ENCODE assay signal across 8 cellular contexts in the genomic region with DNA sequence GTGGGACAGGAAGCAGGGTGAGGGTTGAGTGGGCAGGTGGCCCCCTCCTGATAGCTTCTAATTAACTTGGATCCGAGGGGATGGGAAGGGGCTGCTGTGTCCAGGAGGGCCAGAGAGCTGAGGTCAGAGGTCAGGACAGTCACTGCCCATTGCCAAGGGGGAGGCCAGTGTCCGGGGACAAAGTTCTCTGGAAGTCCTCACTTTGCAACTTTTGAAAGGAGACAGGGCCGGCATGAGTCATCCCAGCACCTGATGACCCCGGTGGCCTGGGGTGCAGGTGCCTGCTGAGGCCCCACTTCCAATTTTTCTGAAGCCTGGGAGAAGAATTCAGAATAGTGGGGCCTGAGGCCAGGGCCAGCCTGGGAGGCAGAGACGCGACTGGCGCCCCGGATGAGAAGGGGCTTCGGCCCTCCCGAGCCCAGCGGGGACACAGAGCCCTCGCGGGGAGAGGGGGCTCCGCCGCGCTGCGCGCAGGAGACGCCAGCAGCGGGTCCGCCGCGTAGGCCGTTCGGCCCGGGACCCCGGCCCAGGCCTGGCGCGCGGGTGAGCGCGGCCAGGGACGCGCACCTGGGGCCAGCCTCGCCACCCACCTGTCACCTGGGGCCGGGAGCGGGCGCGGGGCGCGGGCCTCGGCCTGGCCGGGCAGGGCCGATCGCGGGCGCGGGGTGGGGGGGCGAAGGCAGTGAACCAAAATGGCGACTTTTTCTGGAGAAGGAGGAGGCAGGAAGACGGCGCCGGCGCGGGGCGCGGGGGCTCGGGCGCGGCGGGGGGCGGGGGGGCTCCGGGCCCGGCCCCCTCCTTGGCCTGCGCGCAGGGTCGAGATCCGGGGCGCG. TPM values are rescaled to one million over a fixed set of nuclear protein-coding genes. Genes with fewer than 3 reads are reported as not detected.
DNase-seq lines count a peak whose midpoint lies in the region; ATAC-seq and TF ChIP-seq lines count a peak whose summit lies in the region.

No MANE protein-coding gene starts in this region.

- H3K9me3 Mint-ChIP-seq in central memory CD8-positive, alpha-beta T cell: no peaks in the 10 kb centered on the region

- no peak for TF ChIP-seq POLR2A in testis (IDR thresholded peaks at IDR 0.05)

- H4K20me1 ChIP-seq in PC-9 (ENCODE audit: insufficient read depth): peaks cover 5% of the 10 kb centered on the region; the same call in 1 of the 2 replicates

- H3K4me2 ChIP-seq in PC-9: peak overlapping the region; percentile 89

- H3K4me3 Mint-ChIP-seq in central memory CD8-positive, alpha-beta T cell: peak overlapping the region; percentile 83

- peaks cover 11% of the 10 kb centered on the region; the same call in 1 of the 2 replicates for H3K36me3 ChIP-seq in PC-9 (ENCODE audit: low read depth)
- H3K36me3 ChIP-seq in testis (ENCODE audit: low read depth, missing control alignments): no peaks in the 10 kb centered on the region

- peak; percentile 44 for ATAC-seq in central memory CD8-positive, alpha-beta T cell (replicated peaks; ENCODE audit: extremely low read depth, poor library complexity, severe bottlenecking)
- ATAC-seq in GM21390 (IDR thresholded peaks at IDR 0.05; ENCODE audit: unreplicated experiment) (no peak), HG02970 (IDR thresholded peaks at IDR 0.05; ENCODE audit: low FRiP score, unreplicated experiment) (no peak), HG02571 (IDR thresholded peaks at IDR 0.05; ENCODE audit: unreplicated experiment) (no peak)

- H3K27ac Mint-ChIP-seq in central memory CD8-positive, alpha-beta T cell (ENCODE audit: low read depth): peak overlapping the region; percentile 91

- CTCF ChIA-PET in PC-9 (lab: Charles Lee): interaction anchor here (0.5 kb wide), 1 partner anchor 54 kb away, joined by 4 read pairs; no protein-coding TSS in a partner anchor

- H3K27ac ChIP-seq in PC-9 (no peak overlapping the region), testis (peak overlapping the region in 1 of 2 donors; percentile 75)

- H3K9me2 ChIP-seq in PC-9 (ENCODE audit: insufficient read depth): no peaks in the 10 kb centered on the region

- H3K4me1 Mint-ChIP-seq in central memory CD8-positive, alpha-beta T cell: peaks cover 16% of the 10 kb centered on the region

- peaks cover 10% of the 10 kb centered on the region for H3K36me3 Mint-ChIP-seq in central memory CD8-positive, alpha-beta T cell (ENCODE audit: insufficient read depth)

- TSS peak; percentile 40 for BruUV-seq in PC-9 (replicated peaks; lab: Mats Ljungman, UMichigan)

- TF ChIP-seq CTCF in GM13976 (IDR thresholded peaks at IDR 0.05; ENCODE audit: borderline replicate concordance, control extremely low read depth, extremely low read depth, insufficient read depth, missing control alignments): no peak
- TF ChIP-seq CTCF in PC-9 (conservative IDR thresholded peaks at IDR 0.05): no peak
- no peak for TF ChIP-seq CTCF in testis (IDR thresholded peaks at IDR 0.05)

- no peaks in the 10 kb centered on the region for H3K27me3 Mint-ChIP-seq in central memory CD8-positive, alpha-beta T cell

- H3K9me3 ChIP-seq in PC-9 (ENCODE audit: insufficient read depth, low read depth) (no peaks in the 10 kb centered on the region), testis (no peaks in the 10 kb centered on the region)

- H3K4me1 ChIP-seq in PC-9 (replicated peaks; ENCODE audit: insufficient read depth) (peaks cover 11% of the 10 kb centered on the region), testis (peaks cover 12% of the 10 kb centered on the region)

- peaks cover 20% of the 10 kb centered on the region for H3K79me2 ChIP-seq in PC-9 (ENCODE audit: low read depth)

- H3K4me3 ChIP-seq in PC-9 (peak overlapping the region; percentile 64), testis (peak overlapping the region; percentile 54 to 69)

- intact Hi-C loops in PC-9 (cut with micrococcal nuclease; ENCODE audit: unreplicated experiment) (no loop called here), testis (cut with DNase I; ENCODE audit: low total_unique reads) (no loop called here)

- POLR2A ChIA-PET in PC-9 (lab: Charles Lee; ENCODE audit: unreplicated experiment): no interaction called here

- peaks cover 25% of the 10 kb centered on the region for H3F3A ChIP-seq in PC-9 (ENCODE audit: insufficient read depth, low read depth)

- in situ Hi-C loops in GM13976 (cut with MboI; ENCODE audit: low sequenced_read_pairs, unreplicated experiment): no loop called here

- 1 to 5% methylated on average over 4 to 47 of the region's 70 CpGs for WGBS in testis, 2 donors

- H3K27me3 ChIP-seq in PC-9 (ENCODE audit: insufficient read depth, low read depth) (no peaks in the 10 kb centered on the region), testis (no peaks in the 10 kb centered on the region)

- peak; percentile 55 for DNase-seq in GM13976 (ENCODE audit: low spot score)
- peak; percentile 28 to 32 for DNase-seq in PC-9
- no peak for DNase-seq in central memory CD8-positive, alpha-beta T cell (ENCODE audit: low spot score in 2 of 2)
- peak; percentile 8 to 13 for DNase-seq in lung microvascular endothelial cell (ENCODE audit: low read depth in 2 of 2)
- DNase-seq in testis: peak; percentile 15

- 0 out of 2 replicates have a peak overlapping the region, but pooled peaks have one; percentile 72 for H2AFZ ChIP-seq in PC-9

RNA-seq across cellular contexts. Expression of gene ZNF512B, which starts 0.6 kb away (rescaled TPM):
- total RNA-seq in PC-9 (2021) (24.3 and 28.1 TPM in 2 replicates), lung microvascular endothelial cell (6.1 and 7.1 TPM in 2 replicates), testis (10 to 100 TPM; 24.5 to 27.6 TPM)
- polyA plus RNA-seq in testis (ENCODE audit: insufficient read depth, low read depth, low replicate concordance): 16.7 TPM

RNA-seq across cellular contexts. Expression of gene SAMD10, which starts 10.3 kb away (rescaled TPM):
- total RNA-seq in PC-9 (2021) (14.4 and 18.7 TPM in 2 replicates), lung microvascular endothelial cell (3.1 and 3.2 TPM in 2 replicates), testis (10 to 100 TPM in 1 of 2 donors, 1 to 10 TPM in 1; 6.2 to 10.7 TPM)
- 3.9 TPM for polyA plus RNA-seq in testis (ENCODE audit: insufficient read depth, low read depth, low replicate concordance)

RNA-seq across cellular contexts. Expression of gene PRPF6, which starts 11.8 kb away (rescaled TPM):
- total RNA-seq in PC-9 (2021) (103 and 111 TPM in 2 replicates), lung microvascular endothelial cell (38.8 and 54.8 TPM in 2 replicates), testis (100 to 1,000 TPM; 107 to 114 TPM)
- polyA plus RNA-seq in testis (ENCODE audit: insufficient read depth, low read depth, low replicate concordance): 106 TPM

RNA-seq across cellular contexts. Expression of gene UCKL1, which starts 12.9 kb away (rescaled TPM):
- total RNA-seq in PC-9 (2021) (51.7 and 55.1 TPM in 2 replicates), lung microvascular endothelial cell (25.5 and 29.6 TPM in 2 replicates), testis (10 to 100 TPM; 72.6 to 78.0 TPM)
- polyA plus RNA-seq in testis (ENCODE audit: insufficient read depth, low read depth, low replicate concordance): 35.0 TPM

Comparison
In these comparisons a context has a peak if more than half of its experiments do, and no peak if none do; other contexts are left out.
1. DNase-seq: peak in GM13976 (single experiment), PC-9 (2 of 2), lung microvascular endothelial cell (2 of 2) and testis (single experiment); none in central memory CD8-positive, alpha-beta T cell (0 of 2).